ENCODE assay signal across 1 cellular context in the genomic region with DNA sequence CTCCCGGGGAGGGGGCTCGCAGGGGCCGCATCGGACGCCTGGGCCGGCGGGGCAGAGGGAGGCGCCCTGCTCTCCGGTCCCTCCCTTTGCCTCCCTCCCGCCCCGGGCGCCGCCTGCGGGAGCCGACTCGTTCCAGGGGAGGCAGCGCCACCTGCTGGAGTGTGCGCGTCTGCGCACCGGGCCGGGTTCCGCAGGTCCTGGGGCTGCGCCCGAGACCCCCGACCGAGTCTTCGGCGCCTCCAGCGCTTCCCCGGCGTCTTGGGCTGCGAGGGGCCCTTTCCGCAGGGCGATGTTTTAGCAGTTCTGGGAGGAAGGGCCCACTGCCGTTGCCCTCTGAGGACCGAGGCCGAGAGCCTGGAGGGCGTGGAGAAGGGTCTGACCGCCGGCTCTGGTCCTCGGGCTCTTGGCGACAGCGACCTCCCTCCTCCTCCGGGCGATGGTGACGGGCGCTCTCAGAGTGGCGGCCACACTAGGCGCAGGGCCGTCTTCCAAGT.
TF ChIP-seq lines count a peak whose summit lies in the region.

No MANE protein-coding gene starts in this region.

TF ChIP-seq in HEK293, 187 proteins besides CTCF, POLR2A, EP300 and RAD21 (continued from another document and continues in another):
- TF ChIP-seq, protein P1, sequence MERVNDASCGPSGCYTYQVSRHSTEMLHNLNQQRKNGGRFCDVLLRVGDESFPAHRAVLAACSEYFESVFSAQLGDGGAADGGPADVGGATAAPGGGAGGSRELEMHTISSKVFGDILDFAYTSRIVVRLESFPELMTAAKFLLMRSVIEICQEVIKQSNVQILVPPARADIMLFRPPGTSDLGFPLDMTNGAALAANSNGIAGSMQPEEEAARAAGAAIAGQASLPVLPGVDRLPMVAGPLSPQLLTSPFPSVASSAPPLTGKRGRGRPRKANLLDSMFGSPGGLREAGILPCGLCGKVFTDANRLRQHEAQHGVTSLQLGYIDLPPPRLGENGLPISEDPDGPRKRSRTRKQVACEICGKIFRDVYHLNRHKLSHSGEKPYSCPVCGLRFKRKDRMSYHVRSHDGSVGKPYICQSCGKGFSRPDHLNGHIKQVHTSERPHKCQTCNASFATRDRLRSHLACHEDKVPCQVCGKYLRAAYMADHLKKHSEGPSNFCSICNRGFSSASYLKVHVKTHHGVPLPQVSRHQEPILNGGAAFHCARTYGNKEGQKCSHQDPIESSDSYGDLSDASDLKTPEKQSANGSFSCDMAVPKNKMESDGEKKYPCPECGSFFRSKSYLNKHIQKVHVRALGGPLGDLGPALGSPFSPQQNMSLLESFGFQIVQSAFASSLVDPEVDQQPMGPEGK (tag by site-specific recombination; IDR thresholded peaks at IDR 0.05): peak; percentile 85
- no peak for TF ChIP-seq YY2 (tag by site-specific recombination; IDR thresholded peaks at IDR 0.05)
- no peak for TF ChIP-seq TRIM28 (IDR thresholded peaks at IDR 0.05; ENCODE audit: borderline replicate concordance, low read length)
- TF ChIP-seq ZNF658 (tag by site-specific recombination; IDR thresholded peaks at IDR 0.05): no peak
- no peak for TF ChIP-seq OVOL3 (tag by site-specific recombination; IDR thresholded peaks at IDR 0.05)
- TF ChIP-seq, protein P2, sequence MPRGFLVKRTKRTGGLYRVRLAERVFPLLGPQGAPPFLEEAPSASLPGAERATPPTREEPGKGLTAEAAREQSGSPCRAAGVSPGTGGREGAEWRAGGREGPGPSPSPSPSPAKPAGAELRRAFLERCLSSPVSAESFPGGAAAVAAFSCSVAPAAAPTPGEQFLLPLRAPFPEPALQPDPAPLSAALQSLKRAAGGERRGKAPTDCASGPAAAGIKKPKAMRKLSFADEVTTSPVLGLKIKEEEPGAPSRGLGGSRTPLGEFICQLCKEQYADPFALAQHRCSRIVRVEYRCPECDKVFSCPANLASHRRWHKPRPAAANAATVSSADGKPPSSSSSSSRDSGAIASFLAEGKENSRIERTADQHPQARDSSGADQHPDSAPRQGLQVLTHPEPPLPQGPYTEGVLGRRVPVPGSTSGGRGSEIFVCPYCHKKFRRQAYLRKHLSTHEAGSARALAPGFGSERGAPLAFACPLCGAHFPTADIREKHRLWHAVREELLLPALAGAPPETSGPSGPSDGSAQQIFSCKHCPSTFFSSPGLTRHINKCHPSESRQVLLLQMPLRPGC (tag by site-specific recombination; IDR thresholded peaks at IDR 0.05): no peak
- peak; percentile 27; the same call in 1 of the 2 replicates for TF ChIP-seq ZNF610 (tag by site-specific recombination; IDR thresholded peaks at IDR 0.05; ENCODE audit: borderline replicate concordance)
- TF ChIP-seq KLF16 (tag by site-specific recombination; IDR thresholded peaks at IDR 0.05): peak; percentile 55; the same call in 1 of the 2 replicates
- TF ChIP-seq ZNF707 (tag by site-specific recombination; IDR thresholded peaks at IDR 0.05): no peak
- TF ChIP-seq ZNF558 (tag by site-specific recombination; IDR thresholded peaks at IDR 0.05): no peak
- peak; percentile 95 for TF ChIP-seq WT1 (tag by site-specific recombination; IDR thresholded peaks at IDR 0.05)
- TF ChIP-seq, protein P3, sequence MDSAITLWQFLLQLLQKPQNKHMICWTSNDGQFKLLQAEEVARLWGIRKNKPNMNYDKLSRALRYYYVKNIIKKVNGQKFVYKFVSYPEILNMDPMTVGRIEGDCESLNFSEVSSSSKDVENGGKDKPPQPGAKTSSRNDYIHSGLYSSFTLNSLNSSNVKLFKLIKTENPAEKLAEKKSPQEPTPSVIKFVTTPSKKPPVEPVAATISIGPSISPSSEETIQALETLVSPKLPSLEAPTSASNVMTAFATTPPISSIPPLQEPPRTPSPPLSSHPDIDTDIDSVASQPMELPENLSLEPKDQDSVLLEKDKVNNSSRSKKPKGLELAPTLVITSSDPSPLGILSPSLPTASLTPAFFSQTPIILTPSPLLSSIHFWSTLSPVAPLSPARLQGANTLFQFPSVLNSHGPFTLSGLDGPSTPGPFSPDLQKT (IDR thresholded peaks at IDR 0.05; ENCODE audit: borderline replicate concordance, low read depth, low read length): no peak
- TF ChIP-seq ZNF16 (tag by site-specific recombination; IDR thresholded peaks at IDR 0.05; ENCODE audit: low read depth): no peak
- TF ChIP-seq ZNF121 (tag by site-specific recombination; IDR thresholded peaks at IDR 0.05): no peak
- no peak for TF ChIP-seq ZNF19 (tag by site-specific recombination; IDR thresholded peaks at IDR 0.05; ENCODE audit: low read depth)
- TF ChIP-seq ZNF48 (tag by site-specific recombination; IDR thresholded peaks at IDR 0.05): no peak
- no peak for TF ChIP-seq ZNF664 (tag by site-specific recombination; IDR thresholded peaks at IDR 0.05)
- no peak for TF ChIP-seq ZFP3 (tag by site-specific recombination; IDR thresholded peaks at IDR 0.05; ENCODE audit: low read depth)
- TF ChIP-seq ZNF530 (tag by site-specific recombination; IDR thresholded peaks at IDR 0.05; ENCODE audit: low read depth): no peak
- TF ChIP-seq GFI1B (tag by site-specific recombination; IDR thresholded peaks at IDR 0.05): no peak
- peak; percentile 71; the same call in 1 of the 2 replicates for TF ChIP-seq ZNF391 (tag by site-specific recombination; IDR thresholded peaks at IDR 0.05; ENCODE audit: borderline replicate concordance, low read depth)
- no peak for TF ChIP-seq ZNF529 (tag by site-specific recombination; IDR thresholded peaks at IDR 0.05; ENCODE audit: insufficient replicate concordance)
- TF ChIP-seq ZBTB48 (tag by site-specific recombination; IDR thresholded peaks at IDR 0.05): peak; percentile 52; the same call in 1 of the 2 replicates
- no peak for TF ChIP-seq ZNF155 (tag by site-specific recombination; IDR thresholded peaks at IDR 0.05)
- no peak for TF ChIP-seq ZNF785 (tag by site-specific recombination; IDR thresholded peaks at IDR 0.05)
- TF ChIP-seq ZNF239 (tag by site-specific recombination; IDR thresholded peaks at IDR 0.05): no peak
- no peak for TF ChIP-seq GLI4 (tag by site-specific recombination; IDR thresholded peaks at IDR 0.05)
- peak; percentile 82 for TF ChIP-seq ZIC2 (tag by site-specific recombination; IDR thresholded peaks at IDR 0.05)
- TF ChIP-seq BCL11A (tag by site-specific recombination; IDR thresholded peaks at IDR 0.05; ENCODE audit: low read depth): no peak
- TF ChIP-seq ZNF302 (tag by site-specific recombination; IDR thresholded peaks at IDR 0.05; ENCODE audit: low read depth): no peak
- TF ChIP-seq, protein P4, sequence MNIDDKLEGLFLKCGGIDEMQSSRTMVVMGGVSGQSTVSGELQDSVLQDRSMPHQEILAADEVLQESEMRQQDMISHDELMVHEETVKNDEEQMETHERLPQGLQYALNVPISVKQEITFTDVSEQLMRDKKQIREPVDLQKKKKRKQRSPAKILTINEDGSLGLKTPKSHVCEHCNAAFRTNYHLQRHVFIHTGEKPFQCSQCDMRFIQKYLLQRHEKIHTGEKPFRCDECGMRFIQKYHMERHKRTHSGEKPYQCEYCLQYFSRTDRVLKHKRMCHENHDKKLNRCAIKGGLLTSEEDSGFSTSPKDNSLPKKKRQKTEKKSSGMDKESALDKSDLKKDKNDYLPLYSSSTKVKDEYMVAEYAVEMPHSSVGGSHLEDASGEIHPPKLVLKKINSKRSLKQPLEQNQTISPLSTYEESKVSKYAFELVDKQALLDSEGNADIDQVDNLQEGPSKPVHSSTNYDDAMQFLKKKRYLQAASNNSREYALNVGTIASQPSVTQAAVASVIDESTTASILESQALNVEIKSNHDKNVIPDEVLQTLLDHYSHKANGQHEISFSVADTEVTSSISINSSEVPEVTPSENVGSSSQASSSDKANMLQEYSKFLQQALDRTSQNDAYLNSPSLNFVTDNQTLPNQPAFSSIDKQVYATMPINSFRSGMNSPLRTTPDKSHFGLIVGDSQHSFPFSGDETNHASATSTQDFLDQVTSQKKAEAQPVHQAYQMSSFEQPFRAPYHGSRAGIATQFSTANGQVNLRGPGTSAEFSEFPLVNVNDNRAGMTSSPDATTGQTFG (tag by site-specific recombination; IDR thresholded peaks at IDR 0.05; ENCODE audit: borderline replicate concordance): no peak
- no peak for TF ChIP-seq GLI2 (tag by site-specific recombination; IDR thresholded peaks at IDR 0.05; ENCODE audit: borderline replicate concordance, low read depth)
- TF ChIP-seq ZNF140 (tag by site-specific recombination; IDR thresholded peaks at IDR 0.05): no peak
- peak; percentile 44 for TF ChIP-seq ZBTB17 (tag by site-specific recombination; IDR thresholded peaks at IDR 0.05)
- TF ChIP-seq, protein P5, sequence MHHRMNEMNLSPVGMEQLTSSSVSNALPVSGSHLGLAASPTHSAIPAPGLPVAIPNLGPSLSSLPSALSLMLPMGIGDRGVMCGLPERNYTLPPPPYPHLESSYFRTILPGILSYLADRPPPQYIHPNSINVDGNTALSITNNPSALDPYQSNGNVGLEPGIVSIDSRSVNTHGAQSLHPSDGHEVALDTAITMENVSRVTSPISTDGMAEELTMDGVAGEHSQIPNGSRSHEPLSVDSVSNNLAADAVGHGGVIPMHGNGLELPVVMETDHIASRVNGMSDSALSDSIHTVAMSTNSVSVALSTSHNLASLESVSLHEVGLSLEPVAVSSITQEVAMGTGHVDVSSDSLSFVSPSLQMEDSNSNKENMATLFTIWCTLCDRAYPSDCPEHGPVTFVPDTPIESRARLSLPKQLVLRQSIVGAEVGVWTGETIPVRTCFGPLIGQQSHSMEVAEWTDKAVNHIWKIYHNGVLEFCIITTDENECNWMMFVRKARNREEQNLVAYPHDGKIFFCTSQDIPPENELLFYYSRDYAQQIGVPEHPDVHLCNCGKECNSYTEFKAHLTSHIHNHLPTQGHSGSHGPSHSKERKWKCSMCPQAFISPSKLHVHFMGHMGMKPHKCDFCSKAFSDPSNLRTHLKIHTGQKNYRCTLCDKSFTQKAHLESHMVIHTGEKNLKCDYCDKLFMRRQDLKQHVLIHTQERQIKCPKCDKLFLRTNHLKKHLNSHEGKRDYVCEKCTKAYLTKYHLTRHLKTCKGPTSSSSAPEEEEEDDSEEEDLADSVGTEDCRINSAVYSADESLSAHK (tag by site-specific recombination; IDR thresholded peaks at IDR 0.05): no peak
- TF ChIP-seq, protein P6, sequence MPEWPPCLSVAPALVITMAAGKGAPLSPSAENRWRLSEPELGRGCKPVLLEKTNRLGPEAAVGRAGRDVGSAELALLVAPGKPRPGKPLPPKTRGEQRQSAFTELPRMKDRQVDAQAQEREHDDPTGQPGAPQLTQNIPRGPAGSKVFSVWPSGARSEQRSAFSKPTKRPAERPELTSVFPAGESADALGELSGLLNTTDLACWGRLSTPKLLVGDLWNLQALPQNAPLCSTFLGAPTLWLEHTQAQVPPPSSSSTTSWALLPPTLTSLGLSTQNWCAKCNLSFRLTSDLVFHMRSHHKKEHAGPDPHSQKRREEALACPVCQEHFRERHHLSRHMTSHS (tag by site-specific recombination; IDR thresholded peaks at IDR 0.05): no peak
- TF ChIP-seq, protein P7, sequence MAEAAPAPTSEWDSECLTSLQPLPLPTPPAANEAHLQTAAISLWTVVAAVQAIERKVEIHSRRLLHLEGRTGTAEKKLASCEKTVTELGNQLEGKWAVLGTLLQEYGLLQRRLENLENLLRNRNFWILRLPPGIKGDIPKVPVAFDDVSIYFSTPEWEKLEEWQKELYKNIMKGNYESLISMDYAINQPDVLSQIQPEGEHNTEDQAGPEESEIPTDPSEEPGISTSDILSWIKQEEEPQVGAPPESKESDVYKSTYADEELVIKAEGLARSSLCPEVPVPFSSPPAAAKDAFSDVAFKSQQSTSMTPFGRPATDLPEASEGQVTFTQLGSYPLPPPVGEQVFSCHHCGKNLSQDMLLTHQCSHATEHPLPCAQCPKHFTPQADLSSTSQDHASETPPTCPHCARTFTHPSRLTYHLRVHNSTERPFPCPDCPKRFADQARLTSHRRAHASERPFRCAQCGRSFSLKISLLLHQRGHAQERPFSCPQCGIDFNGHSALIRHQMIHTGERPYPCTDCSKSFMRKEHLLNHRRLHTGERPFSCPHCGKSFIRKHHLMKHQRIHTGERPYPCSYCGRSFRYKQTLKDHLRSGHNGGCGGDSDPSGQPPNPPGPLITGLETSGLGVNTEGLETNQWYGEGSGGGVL (tag by site-specific recombination; IDR thresholded peaks at IDR 0.05): peak; percentile 74
- no peak for TF ChIP-seq ZNF211 (tag by site-specific recombination; IDR thresholded peaks at IDR 0.05; ENCODE audit: low read depth)
- TF ChIP-seq ZNF366 (tag by site-specific recombination; conservative IDR thresholded peaks at IDR 0.05): peak; percentile 57
- TF ChIP-seq GLIS2 (tag by site-specific recombination; IDR thresholded peaks at IDR 0.05): peak; percentile 80
- TF ChIP-seq SETDB1 (IDR thresholded peaks at IDR 0.05; ENCODE audit: insufficient read length, low read length): no peak
- TF ChIP-seq ZNF747 (tag by site-specific recombination; IDR thresholded peaks at IDR 0.05): no peak
- TF ChIP-seq ZEB2 (tag by site-specific recombination; IDR thresholded peaks at IDR 0.05): no peak; the same call in 1 of the 2 replicates
- TF ChIP-seq ZNF221 (tag by site-specific recombination; IDR thresholded peaks at IDR 0.05; ENCODE audit: borderline replicate concordance): no peak
- TF ChIP-seq, protein P8, sequence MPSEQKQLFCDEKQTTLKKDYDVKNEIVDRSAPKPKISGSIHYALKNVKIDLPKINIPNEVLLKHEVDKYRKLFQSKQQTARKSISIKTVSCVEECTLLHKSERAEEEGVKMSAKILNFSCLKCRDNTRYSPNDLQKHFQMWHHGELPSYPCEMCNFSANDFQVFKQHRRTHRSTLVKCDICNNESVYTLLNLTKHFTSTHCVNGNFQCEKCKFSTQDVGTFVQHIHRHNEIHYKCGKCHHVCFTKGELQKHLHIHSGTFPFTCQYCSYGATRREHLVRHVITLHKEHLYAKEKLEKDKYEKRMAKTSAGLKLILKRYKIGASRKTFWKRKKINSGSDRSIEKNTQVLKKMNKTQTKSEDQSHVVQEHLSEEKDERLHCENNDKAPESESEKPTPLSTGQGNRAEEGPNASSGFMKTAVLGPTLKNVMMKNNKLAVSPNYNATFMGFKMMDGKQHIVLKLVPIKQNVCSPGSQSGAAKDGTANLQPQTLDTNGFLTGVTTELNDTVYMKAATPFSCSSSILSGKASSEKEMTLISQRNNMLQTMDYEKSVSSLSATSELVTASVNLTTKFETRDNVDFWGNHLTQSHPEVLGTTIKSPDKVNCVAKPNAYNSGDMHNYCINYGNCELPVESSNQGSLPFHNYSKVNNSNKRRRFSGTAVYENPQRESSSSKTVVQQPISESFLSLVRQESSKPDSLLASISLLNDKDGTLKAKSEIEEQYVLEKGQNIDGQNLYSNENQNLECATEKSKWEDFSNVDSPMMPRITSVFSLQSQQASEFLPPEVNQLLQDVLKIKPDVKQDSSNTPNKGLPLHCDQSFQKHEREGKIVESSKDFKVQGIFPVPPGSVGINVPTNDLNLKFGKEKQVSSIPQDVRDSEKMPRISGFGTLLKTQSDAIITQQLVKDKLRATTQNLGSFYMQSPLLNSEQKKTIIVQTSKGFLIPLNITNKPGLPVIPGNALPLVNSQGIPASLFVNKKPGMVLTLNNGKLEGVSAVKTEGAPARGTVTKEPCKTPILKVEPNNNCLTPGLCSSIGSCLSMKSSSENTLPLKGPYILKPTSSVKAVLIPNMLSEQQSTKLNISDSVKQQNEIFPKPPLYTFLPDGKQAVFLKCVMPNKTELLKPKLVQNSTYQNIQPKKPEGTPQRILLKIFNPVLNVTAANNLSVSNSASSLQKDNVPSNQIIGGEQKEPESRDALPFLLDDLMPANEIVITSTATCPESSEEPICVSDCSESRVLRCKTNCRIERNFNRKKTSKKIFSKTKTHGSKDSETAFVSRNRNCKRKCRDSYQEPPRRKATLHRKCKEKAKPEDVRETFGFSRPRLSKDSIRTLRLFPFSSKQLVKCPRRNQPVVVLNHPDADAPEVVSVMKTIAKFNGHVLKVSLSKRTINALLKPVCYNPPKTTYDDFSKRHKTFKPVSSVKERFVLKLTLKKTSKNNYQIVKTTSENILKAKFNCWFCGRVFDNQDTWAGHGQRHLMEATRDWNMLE (tag by site-specific recombination; conservative IDR thresholded peaks at IDR 0.05; ENCODE audit: low read depth): no peak
- peak; percentile 80 for TF ChIP-seq ZNF335 (tag by site-specific recombination; conservative IDR thresholded peaks at IDR 0.05)
- no peak for TF ChIP-seq ZNF510 (tag by site-specific recombination; IDR thresholded peaks at IDR 0.05; ENCODE audit: insufficient replicate concordance)
